In genomic region chr13:51976423-51976822, GRCh38 we compare ENCODE assay signal across 1 cellular context.
TF ChIP-seq lines count a peak whose summit lies in the region.

No MANE protein-coding gene starts in this region.

TF ChIP-seq in HEK293, 187 proteins besides CTCF, POLR2A, EP300 and RAD21 (continued from another document):
- no peak for TF ChIP-seq INSM2 (tag by site-specific recombination; IDR thresholded peaks at IDR 0.05)
- TF ChIP-seq, protein P1, sequence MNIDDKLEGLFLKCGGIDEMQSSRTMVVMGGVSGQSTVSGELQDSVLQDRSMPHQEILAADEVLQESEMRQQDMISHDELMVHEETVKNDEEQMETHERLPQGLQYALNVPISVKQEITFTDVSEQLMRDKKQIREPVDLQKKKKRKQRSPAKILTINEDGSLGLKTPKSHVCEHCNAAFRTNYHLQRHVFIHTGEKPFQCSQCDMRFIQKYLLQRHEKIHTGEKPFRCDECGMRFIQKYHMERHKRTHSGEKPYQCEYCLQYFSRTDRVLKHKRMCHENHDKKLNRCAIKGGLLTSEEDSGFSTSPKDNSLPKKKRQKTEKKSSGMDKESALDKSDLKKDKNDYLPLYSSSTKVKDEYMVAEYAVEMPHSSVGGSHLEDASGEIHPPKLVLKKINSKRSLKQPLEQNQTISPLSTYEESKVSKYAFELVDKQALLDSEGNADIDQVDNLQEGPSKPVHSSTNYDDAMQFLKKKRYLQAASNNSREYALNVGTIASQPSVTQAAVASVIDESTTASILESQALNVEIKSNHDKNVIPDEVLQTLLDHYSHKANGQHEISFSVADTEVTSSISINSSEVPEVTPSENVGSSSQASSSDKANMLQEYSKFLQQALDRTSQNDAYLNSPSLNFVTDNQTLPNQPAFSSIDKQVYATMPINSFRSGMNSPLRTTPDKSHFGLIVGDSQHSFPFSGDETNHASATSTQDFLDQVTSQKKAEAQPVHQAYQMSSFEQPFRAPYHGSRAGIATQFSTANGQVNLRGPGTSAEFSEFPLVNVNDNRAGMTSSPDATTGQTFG (tag by site-specific recombination; IDR thresholded peaks at IDR 0.05; ENCODE audit: borderline replicate concordance): no peak
- no peak for TF ChIP-seq ZNF292 (tag by site-specific recombination; IDR thresholded peaks at IDR 0.05; ENCODE audit: borderline replicate concordance, low read depth)
- TF ChIP-seq ZBTB21 (tag by site-specific recombination; IDR thresholded peaks at IDR 0.05): peak; percentile 27; the same call in 1 of the 2 replicates
- TF ChIP-seq HOXA7 (CRISPR knock-in tag; IDR thresholded peaks at IDR 0.05; ENCODE audit: borderline replicate concordance): no peak
- TF ChIP-seq ZNF843 (tag by site-specific recombination; IDR thresholded peaks at IDR 0.05): no peak
